ENCODE assay signal across 1 cellular context in genomic region chr2:227180286-227180685, GRCh38.
TF ChIP-seq lines count a peak whose summit lies in the region.

No MANE protein-coding gene starts in this region.

TF ChIP-seq in A549, 52 proteins besides CTCF, POLR2A, EP300 and RAD21 (continued from another document):
- TF ChIP-seq TP53 (CRISPR knock-in tag; IDR thresholded peaks at IDR 0.05) (no peak), NR3C1 (IDR thresholded peaks at IDR 0.05) (no peak), HEYL (CRISPR knock-in tag; IDR thresholded peaks at IDR 0.05) (no peak), HES2 (IDR thresholded peaks at IDR 0.05) (no peak), SREBF2 (IDR thresholded peaks at IDR 0.05) (no peak)
TF ChIP-seq in A549: peak in this region for 0.
